8 cellular contexts compared by ENCODE assay signal in genomic region chr12:46677749-46678148, GRCh38.
DNase-seq lines count a peak whose midpoint lies in the region; ATAC-seq and TF ChIP-seq lines count a peak whose summit lies in the region.

No MANE protein-coding gene starts in this region.

- intact Hi-C loops in CD14-positive monocyte (cut with micrococcal nuclease) = no loop called here

- H3K9me3 ChIP-seq in BE2C (no peaks in the 10 kb centered on the region; the same call in 1 of the 2 replicates), SJCRH30 (replicated peaks) (no peaks in the 10 kb centered on the region)

- H3K36me3 ChIP-seq in BE2C = no peaks in the 10 kb centered on the region
- H3K36me3 ChIP-seq in H7 (replicated peaks; ENCODE audit: control insufficient read depth, insufficient read depth, low read length) = no peaks in the 10 kb centered on the region
- H3K36me3 ChIP-seq in SJCRH30 = no peaks in the 10 kb centered on the region

- H3K4me1 ChIP-seq in BE2C (no peaks in the 10 kb centered on the region), SJCRH30 (peaks cover 22% of the 10 kb centered on the region)

- H3K4me3 Mint-ChIP-seq in CD14-positive monocyte = no peak overlapping the region

- H3K27ac ChIP-seq in SJCRH30 = no peak overlapping the region

- no peak for DNase-seq in BE2C
- DNase-seq in H7 = peak; percentile 43
- DNase-seq in SJCRH30 = peak; percentile 34 to 64
- peak; percentile 15 for DNase-seq in glomerular visceral epithelial cell (ENCODE audit: extremely low spot score)
- DNase-seq in CD14-positive monocyte (ENCODE audit: low spot score) = no peak

- H3K27ac Mint-ChIP-seq in CD14-positive monocyte = no peak overlapping the region

- H3K4me3 ChIP-seq in BE2C (ENCODE audit: low read depth, low read length) (no peak overlapping the region), H7 (ENCODE audit: insufficient read depth, low read depth, low read length) (no peak overlapping the region), SJCRH30 (no peak overlapping the region)

- H3K36me3 Mint-ChIP-seq in CD14-positive monocyte = no peaks in the 10 kb centered on the region

- peak; percentile 33 for TF ChIP-seq CTCF in BE2C (IDR thresholded peaks at IDR 0.05; ENCODE audit: low read depth, low read length)
- no peak for TF ChIP-seq CTCF in CD14-positive monocyte (IDR thresholded peaks at IDR 0.05)

- H3K27me3 ChIP-seq in BE2C = peaks cover 30% of the 10 kb centered on the region
- H3K27me3 ChIP-seq in H7 (ENCODE audit: control insufficient read depth, insufficient read depth, low read length) = no peaks in the 10 kb centered on the region
- H3K27me3 ChIP-seq in SJCRH30 = no peaks in the 10 kb centered on the region

- H3K9me3 Mint-ChIP-seq in CD14-positive monocyte = peaks cover 0 to under 1% (median 0%) of the 10 kb centered on the region in 7 donors

- ATAC-seq in HG03571 (IDR thresholded peaks at IDR 0.05; ENCODE audit: unreplicated experiment) (no peak), HG02610 (IDR thresholded peaks at IDR 0.05; ENCODE audit: unreplicated experiment) (no peak), HG03108 (IDR thresholded peaks at IDR 0.05; ENCODE audit: unreplicated experiment) (no peak)

- H3K4me1 Mint-ChIP-seq in CD14-positive monocyte = no peaks in the 10 kb centered on the region

- no peaks in the 10 kb centered on the region for H3K27me3 Mint-ChIP-seq in CD14-positive monocyte (ENCODE audit: low read depth in 3 of 3)

Comparison
In these comparisons a context has a peak if more than half of its experiments do, and no peak if none do; other contexts are left out.
1. DNase-seq: peak in H7 (single experiment), SJCRH30 (2 of 2) and glomerular visceral epithelial cell (single experiment); none in BE2C (single experiment) and CD14-positive monocyte (single experiment).